In the genomic region with DNA sequence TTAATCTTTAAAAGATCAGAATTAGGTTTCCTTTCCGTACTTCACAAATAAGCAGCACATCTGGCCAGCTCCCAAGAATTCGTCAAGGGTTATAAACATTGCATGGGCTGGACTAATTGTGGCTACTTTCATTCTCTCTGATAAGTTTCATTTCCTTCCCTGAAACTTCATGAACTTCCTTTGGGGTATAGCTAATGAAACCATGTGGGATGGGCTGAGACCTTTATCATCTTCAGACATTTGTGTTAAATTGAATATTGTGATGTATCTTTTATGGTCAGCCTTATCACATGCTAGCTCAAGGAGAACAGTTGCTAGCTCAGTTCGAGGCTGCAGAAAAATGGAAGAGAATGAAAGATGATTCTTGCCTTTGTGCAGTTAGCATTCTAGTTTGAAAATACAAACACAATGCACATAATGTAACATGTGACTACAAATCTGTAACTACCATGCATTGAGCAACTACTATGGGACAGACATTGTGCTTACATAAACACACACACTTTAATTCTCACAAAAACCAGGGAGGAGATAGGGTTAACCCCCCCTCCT, we compare ENCODE assay signal across 8 cellular contexts. TPM values are rescaled to one million over a fixed set of nuclear protein-coding genes. Genes with fewer than 3 reads are reported as not detected.
DNase-seq lines count a peak whose midpoint lies in the region; ATAC-seq and TF ChIP-seq lines count a peak whose summit lies in the region.

No MANE protein-coding gene starts in this region.

- WGBS in gastroesophageal sphincter (ENCODE audit: low coverage in 1 of 2), 2 donors = 0% methylated on average over 1 to 3 of the region's 3 CpGs
- WGBS in suprapubic skin = 4% methylated on average over 3 of the region's 3 CpGs

- H3K36me3 ChIP-seq in SJSA1 = no peaks in the 10 kb centered on the region
- no peaks in the 10 kb centered on the region for H3K36me3 ChIP-seq in gastroesophageal sphincter
- no peaks in the 10 kb centered on the region for H3K36me3 ChIP-seq in suprapubic skin

- in situ Hi-C loops in GM13976 (cut with MboI; ENCODE audit: low sequenced_read_pairs, unreplicated experiment) = no loop called here

- peak; percentile 46 for DNase-seq in GM13976 (ENCODE audit: low spot score)
- DNase-seq in SJSA1 (ENCODE audit: low read depth in 1 of 2, low spot score in 2 of 2) = peak; percentile 58 to 63
- DNase-seq in suprapubic skin (ENCODE audit: low spot score in 2 of 2) = no peak
- no peak for DNase-seq in NCI-H1930 (lab: John Stamatoyannopoulos, UW)
- no peak for DNase-seq in NCI-H187 (lab: John Stamatoyannopoulos, UW)

- ATAC-seq in HG02678 (IDR thresholded peaks at IDR 0.05; ENCODE audit: unreplicated experiment) (peak; percentile 40), gastroesophageal sphincter (no peak), HG02840 (IDR thresholded peaks at IDR 0.05; ENCODE audit: low FRiP score, unreplicated experiment) (no peak)

- H3K4me1 ChIP-seq in SJSA1 (replicated peaks) = peaks cover 40% of the 10 kb centered on the region
- H3K4me1 ChIP-seq in gastroesophageal sphincter = peaks cover 0 to 54% (median 16%) of the 10 kb centered on the region in 3 donors
- peaks cover 25% of the 10 kb centered on the region for H3K4me1 ChIP-seq in suprapubic skin

- H3K27me3 ChIP-seq in SJSA1 (replicated peaks) (no peaks in the 10 kb centered on the region), gastroesophageal sphincter (no peaks in the 10 kb centered on the region), suprapubic skin (no peaks in the 10 kb centered on the region)

- H3K4me3 ChIP-seq in SJSA1 (peak overlapping the region; percentile 5), gastroesophageal sphincter (peak overlapping the region; percentile 11 to 24), suprapubic skin (peak overlapping the region; percentile 15)

- TF ChIP-seq POLR2A in gastroesophageal sphincter (IDR thresholded peaks at IDR 0.05) = no peak
- TF ChIP-seq POLR2A in suprapubic skin (IDR thresholded peaks at IDR 0.05) = no peak

- no peaks in the 10 kb centered on the region for H3K9me3 ChIP-seq in SJSA1 (replicated peaks)
- no peaks in the 10 kb centered on the region for H3K9me3 ChIP-seq in gastroesophageal sphincter
- no peaks in the 10 kb centered on the region for H3K9me3 ChIP-seq in suprapubic skin

- TF ChIP-seq EP300 in gastroesophageal sphincter (IDR thresholded peaks at IDR 0.05) = no peak
- no peak for TF ChIP-seq EP300 in suprapubic skin (IDR thresholded peaks at IDR 0.05)

- TF ChIP-seq CTCF in GM13976 (IDR thresholded peaks at IDR 0.05; ENCODE audit: borderline replicate concordance, control extremely low read depth, extremely low read depth, insufficient read depth, missing control alignments) (no peak), gastroesophageal sphincter (IDR thresholded peaks at IDR 0.05) (no peak), suprapubic skin (IDR thresholded peaks at IDR 0.05) (no peak)

- peak overlapping the region; percentile 16 for H3K27ac ChIP-seq in SJSA1
- H3K27ac ChIP-seq in gastroesophageal sphincter = peak overlapping the region; percentile 37 to 89 (median 80)
- no peak overlapping the region for H3K27ac ChIP-seq in suprapubic skin

RNA-seq across cellular contexts. Expression of a gene that starts 1.7 kb away (rescaled TPM):
- 17.7 and 21.3 TPM in 2 replicates for total RNA-seq in SJSA1 (2014; rRNA removed; shearing (Covaris generic))
- total RNA-seq in gastroesophageal sphincter (10 to 100 TPM; 18.2 to 71.5 (median 45.6) TPM), suprapubic skin (10 to 100 TPM in 2 of 4 donors, 1 to 10 TPM in 2; 4.9 to 16.4 (median 12.9) TPM)

Comparison
In these comparisons a context has a peak if more than half of its experiments do, and no peak if none do; other contexts are left out.
1. DNase-seq: peak in GM13976 (single experiment) and SJSA1 (2 of 2); none in suprapubic skin (0 of 2), NCI-H1930 (0 of 2) and NCI-H187 (0 of 2).
2. Peak in every context shown above with its lines, with median percentiles within 50 percentile points of each other: H3K4me3 ChIP-seq.